ENCODE assay signal across 25 cellular contexts in the genomic region with DNA sequence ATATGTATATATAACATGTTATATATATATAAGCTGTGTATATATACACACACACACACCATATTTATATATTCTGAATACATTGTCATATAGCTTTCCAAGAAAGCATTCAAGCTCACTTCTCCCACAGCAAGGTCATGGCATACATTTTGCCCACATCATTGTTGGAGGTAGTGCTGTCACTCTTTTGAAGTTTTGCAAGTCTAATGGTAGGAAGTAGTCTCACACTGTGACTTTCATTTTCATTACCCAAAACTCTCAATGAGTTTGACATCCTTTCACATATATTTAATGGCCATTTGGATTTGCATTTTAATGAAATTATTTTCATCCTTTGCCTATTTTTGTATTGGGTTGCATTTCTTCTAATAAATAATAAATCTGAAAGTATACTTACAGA. TPM values are rescaled to one million over a fixed set of nuclear protein-coding genes. Genes with fewer than 3 reads are reported as not detected.
A peak's percentile ranks its signal among the peaks of the same experiment; 100 is the strongest.
DNase-seq lines count a peak whose midpoint lies in the region; ATAC-seq lines count a peak whose summit lies in the region.
"Had no signal": no experiment of that assay in that cellular context is flagged by ENCODE, and none has a peak within 500 bp of the region (broad histone marks: within the 10 kb centered on the region; RNA-seq: fewer than 3 reads in every experiment).

No MANE protein-coding gene starts in this region.

- CTCF ChIA-PET in activated naive CD4-positive, alpha-beta T cell treated with anti-CD3 and anti-CD28 coated beads for 36 hours (lab: Charles Lee), result no interaction called here

- H3K9me3 Mint-ChIP-seq in activated naive CD4-positive, alpha-beta T cell treated with anti-CD3 and anti-CD28 coated beads for 36 hours, result peaks cover 2% of the 10 kb centered on the region
- H3K9me3 Mint-ChIP-seq in stimulated activated memory B cell treated with anti-CD40 and anti-IgM and Interleukin-4, amounts not matched to agents 10 μg/mL and 1 μg/mL and 100 μg/mL, for 72 hours, result peaks cover 3% of the 10 kb centered on the region

- DNase-seq in OCI-M1 (lab: John Stamatoyannopoulos, UW), result peak; percentile 16
- no peak for DNase-seq in activated naive CD4-positive, alpha-beta T cell treated with anti-CD3 and anti-CD28 coated beads for 36 hours
- DNase-seq in cerebellar nuclear complex (lab: John Stamatoyannopoulos, UW), result no peak
- DNase-seq: 8988T, ACHN, BE2C, Calu3, DMS79 treated with DMSO at 0.1 percent for 48 hours, H7, KBM-7, MG63, NCI-H1048, NCI-H1417, NCI-H1694 treated with DMSO at 0.1 percent for 48 hours, NCI-H2081, NCI-H2227 treated with DMSO at 0.1 percent for 48 hours, NCI-H510A, NCI-H69, PC-3, T-helper 17 cell had no signal

- H3K36me3 Mint-ChIP-seq in activated naive CD4-positive, alpha-beta T cell treated with anti-CD3 and anti-CD28 coated beads for 36 hours (ENCODE audit: low read depth), result no peaks in the 10 kb centered on the region
- no peaks in the 10 kb centered on the region for H3K36me3 Mint-ChIP-seq in stimulated activated memory B cell treated with anti-CD40 and anti-IgM and Interleukin-4, amounts not matched to agents 10 μg/mL and 1 μg/mL and 100 μg/mL, for 72 hours

- H3K4me1 Mint-ChIP-seq in activated naive CD4-positive, alpha-beta T cell treated with anti-CD3 and anti-CD28 coated beads for 36 hours (ENCODE audit: low read depth), result no peaks in the 10 kb centered on the region
- H3K4me1 Mint-ChIP-seq in stimulated activated memory B cell treated with anti-CD40 and anti-IgM and Interleukin-4, amounts not matched to agents 10 μg/mL and 1 μg/mL and 100 μg/mL, for 72 hours, result no peaks in the 10 kb centered on the region
- H3K4me1 Mint-ChIP-seq: T-helper 17 cell had no signal

- peaks cover 9% of the 10 kb centered on the region for H3K27me3 Mint-ChIP-seq in activated naive CD4-positive, alpha-beta T cell treated with anti-CD3 and anti-CD28 coated beads for 36 hours (ENCODE audit: low read depth)
- peaks cover 8% of the 10 kb centered on the region for H3K27me3 Mint-ChIP-seq in stimulated activated memory B cell treated with anti-CD40 and anti-IgM and Interleukin-4, amounts not matched to agents 10 μg/mL and 1 μg/mL and 100 μg/mL, for 72 hours

- no peak overlapping the region for H3K4me3 Mint-ChIP-seq in activated naive CD4-positive, alpha-beta T cell treated with anti-CD3 and anti-CD28 coated beads for 36 hours
- no peak overlapping the region for H3K4me3 Mint-ChIP-seq in stimulated activated memory B cell treated with anti-CD40 and anti-IgM and Interleukin-4, amounts not matched to agents 10 μg/mL and 1 μg/mL and 100 μg/mL, for 72 hours
- H3K4me3 Mint-ChIP-seq: T-helper 17 cell had no signal

- H3K27ac Mint-ChIP-seq in activated naive CD4-positive, alpha-beta T cell treated with anti-CD3 and anti-CD28 coated beads for 36 hours, result no peak overlapping the region
- no peak overlapping the region for H3K27ac Mint-ChIP-seq in stimulated activated memory B cell treated with anti-CD40 and anti-IgM and Interleukin-4, amounts not matched to agents 10 μg/mL and 1 μg/mL and 100 μg/mL, for 72 hours
- H3K27ac Mint-ChIP-seq: T-helper 17 cell had no signal

- peak; percentile 68 for ATAC-seq in GM18498 (IDR thresholded peaks at IDR 0.05; ENCODE audit: unreplicated experiment)
- ATAC-seq in GM18907 (IDR thresholded peaks at IDR 0.05; ENCODE audit: unreplicated experiment), result peak; percentile 59
- ATAC-seq in HG02885 (IDR thresholded peaks at IDR 0.05; ENCODE audit: poor library complexity, unreplicated experiment), result peak; percentile 44
- no peak for ATAC-seq in stimulated activated memory B cell treated with anti-CD40 and anti-IgM and Interleukin-4, amounts not matched to agents 10 μg/mL and 1 μg/mL and 100 μg/mL, for 72 hours
- ATAC-seq: PC-3, SK-N-SH treated with all-trans-retinoic acid at 6 μM for 48 hours, T-helper 17 cell had no signal

- intact Hi-C loops in activated naive CD4-positive, alpha-beta T cell treated with anti-CD3 and anti-CD28 coated beads for 36 hours (cut with micrococcal nuclease), result no loop called here

RNA-seq across cellular contexts. Expression of a gene that starts 59.8 kb away (rescaled TPM):
- total RNA-seq in activated naive CD4-positive, alpha-beta T cell treated with anti-CD3 and anti-CD28 coated beads for 36 hours, result 100 to 1,000 TPM; 925 to 952 TPM
